ENCODE assay signal across 8 cellular contexts in genomic region chr1:36924282-36924791, GRCh38.
DNase-seq lines count a peak whose midpoint lies in the region; ATAC-seq, FAIRE-seq and TF ChIP-seq lines count a peak whose summit lies in the region.

No MANE protein-coding gene starts in this region.

- H3K9me3 Mint-ChIP-seq in mesothelial cell of epicardium, result no peaks in the 10 kb centered on the region

- peaks cover 11% of the 10 kb centered on the region for H3K27me3 Mint-ChIP-seq in mesothelial cell of epicardium (ENCODE audit: low read depth)

- no peak overlapping the region for H3K4me3 Mint-ChIP-seq in mesothelial cell of epicardium

- no peak for FAIRE-seq in H54 (lab: Jason Lieb, UNC)

- ATAC-seq in HG02885 (IDR thresholded peaks at IDR 0.05; ENCODE audit: poor library complexity, unreplicated experiment) (no peak), GM18519 (IDR thresholded peaks at IDR 0.05; ENCODE audit: low FRiP score, unreplicated experiment) (no peak)

- TF ChIP-seq CTCF in mesothelial cell of epicardium (IDR thresholded peaks at IDR 0.05; ENCODE audit: unreplicated experiment), result no peak

- in situ Hi-C loops in SK-MEL-5 (cut with HindIII; ENCODE audit: low pct_unique_long_range_greater_than_20kb, low sequenced_read_pairs), result no loop called here

- H3K4me1 Mint-ChIP-seq in mesothelial cell of epicardium, result no peaks in the 10 kb centered on the region

- peak in 10 of 14 donors; percentile 1 to 51 (median 8) for DNase-seq in C1 segment of cervical spinal cord (lab: John Stamatoyannopoulos, UW)
- DNase-seq in H54 (ENCODE audit: insufficient read length, low spot score), result peak; percentile 19
- DNase-seq in SK-MEL-5 (ENCODE audit: low read depth, low spot score), result peak; percentile 43
- DNase-seq in dermis microvascular lymphatic vessel endothelial cell (ENCODE audit: low read depth in 2 of 2), result peak; percentile 17 to 40
- DNase-seq in mesothelial cell of epicardium (ENCODE audit: low spot score in 2 of 2, unreplicated experiment in 2 of 2), result peak; percentile 66 to 87
- DNase-seq in amniotic stem cell (lab: John Stamatoyannopoulos, UW), result no peak

- no peak overlapping the region for H3K27ac Mint-ChIP-seq in mesothelial cell of epicardium

- TF ChIP-seq POLR2A in H54 (IDR thresholded peaks at IDR 0.05; ENCODE audit: low read depth, low read length), result no peak

- H3K36me3 Mint-ChIP-seq in mesothelial cell of epicardium, result no peaks in the 10 kb centered on the region
